ENCODE assay signal across 8 cellular contexts in the genomic region with DNA sequence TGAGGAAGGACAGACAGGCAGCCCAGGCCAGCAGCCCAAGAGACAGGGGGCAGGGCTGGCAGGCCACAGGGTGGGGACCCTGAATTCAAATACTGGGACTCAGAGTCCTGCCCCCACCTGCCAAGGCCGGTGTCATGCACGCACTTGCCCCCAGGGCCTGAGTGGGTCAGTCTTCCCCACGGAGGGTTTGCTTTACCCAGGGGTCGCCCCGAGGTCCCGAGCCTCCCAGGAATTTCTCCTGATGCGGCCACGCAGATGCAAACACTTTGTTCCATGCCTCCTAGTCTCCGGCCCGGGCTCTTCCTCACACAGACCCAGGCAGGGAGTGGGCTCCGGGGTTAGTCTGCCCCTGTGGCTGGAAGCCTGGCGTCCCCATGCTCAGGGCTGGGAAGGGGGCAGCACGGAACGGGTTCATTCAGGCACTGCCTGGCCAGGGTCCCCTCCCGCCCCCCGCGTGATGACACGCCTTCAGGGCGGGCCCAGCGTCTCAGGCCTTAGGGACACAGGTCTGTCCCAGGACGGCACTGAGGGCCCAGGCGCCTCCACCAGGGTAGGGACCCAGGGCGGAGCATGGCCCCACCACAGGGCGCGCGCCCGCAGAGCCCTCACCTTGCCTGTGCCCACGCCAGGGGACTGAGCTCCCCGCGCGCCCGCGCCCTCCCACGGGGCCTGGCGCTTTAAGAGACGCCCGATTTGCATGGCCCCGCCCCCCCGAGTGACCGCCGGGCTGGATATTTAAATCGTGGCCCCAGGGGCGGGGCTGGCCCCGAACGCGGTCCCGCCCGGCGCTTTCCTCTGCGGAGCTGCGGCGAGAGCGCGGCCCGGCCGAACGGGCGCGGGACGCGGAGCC. TPM values are rescaled to one million over a fixed set of nuclear protein-coding genes. Genes with fewer than 3 reads are reported as not detected.
DNase-seq lines count a peak whose midpoint lies in the region; ATAC-seq lines count a peak whose summit lies in the region.

A gene (plus strand): TSS at position 763 of the 850 bp plus-strand sequence. CDS start 220 bp downstream, outside the sequence.

- ATAC-seq in left lobe of liver (peak; percentile 74), GM21447 (IDR thresholded peaks at IDR 0.05; ENCODE audit: unreplicated experiment) (no peak), GM21717 (IDR thresholded peaks at IDR 0.05; ENCODE audit: unreplicated experiment) (no peak)

- H3K4me1 Mint-ChIP-seq in dendritic cell treated with granulocyte-macrophage colony-stimulating factor and Interleukin-4, amounts not matched to agents 40 ng/mL and 50 ng/mL, for 4 days (ENCODE audit: low read depth), result peaks cover 18% of the 10 kb centered on the region

- H3K36me3 Mint-ChIP-seq in dendritic cell treated with granulocyte-macrophage colony-stimulating factor and Interleukin-4, amounts not matched to agents 40 ng/mL and 50 ng/mL, for 4 days (ENCODE audit: low read depth), result peaks cover 17% of the 10 kb centered on the region

- H3K27me3 Mint-ChIP-seq in dendritic cell treated with granulocyte-macrophage colony-stimulating factor and Interleukin-4, amounts not matched to agents 40 ng/mL and 50 ng/mL, for 4 days, result peaks cover 77% of the 10 kb centered on the region

- peaks cover 8% of the 10 kb centered on the region for H3K9me3 Mint-ChIP-seq in dendritic cell treated with granulocyte-macrophage colony-stimulating factor and Interleukin-4, amounts not matched to agents 40 ng/mL and 50 ng/mL, for 4 days

- DNase-seq in GM03348 (ENCODE audit: low spot score) (peak; percentile 96), NCI-H1105 (lab: John Stamatoyannopoulos, UW) (peak; percentile 48), left lobe of liver (ENCODE audit: low spot score) (peak; percentile 93)
- DNase-seq in activated CD4-positive, alpha-beta T cell treated with anti-CD3 and anti-CD28 coated beads for 4 hours, result peak; percentile 18 to 35
- DNase-seq in stimulated activated CD4-positive, alpha-beta T cell treated with anti-CD3 and anti-CD28 coated beads, Interleukin-4, amount 100 ng/mL, for 1 hour, result peak; percentile 45

- intact Hi-C loops in dendritic cell treated with granulocyte-macrophage colony-stimulating factor and Interleukin-4, amounts not matched to agents 40 ng/mL and 50 ng/mL, for 4 days (cut with micrococcal nuclease), result no loop called here

- peak within 1 kb of the TSS; percentile 75 for H3K4me3 Mint-ChIP-seq in dendritic cell treated with granulocyte-macrophage colony-stimulating factor and Interleukin-4, amounts not matched to agents 40 ng/mL and 50 ng/mL, for 4 days

- H3K27ac Mint-ChIP-seq in dendritic cell treated with granulocyte-macrophage colony-stimulating factor and Interleukin-4, amounts not matched to agents 40 ng/mL and 50 ng/mL, for 4 days, result peak within 1 kb of the TSS; percentile 42

RNA-seq across cellular contexts. Expression of the gene that starts here (rescaled TPM):
- total RNA-seq in left lobe of liver, result 34.9 TPM

Comparison
In these comparisons a context has a peak if more than half of its experiments do, and no peak if none do; other contexts are left out.
1. DNase-seq: peak in every context shown above with its lines; median percentile 96 in GM03348; 93 in left lobe of liver; 48 in NCI-H1105; 45 in stimulated activated CD4-positive, alpha-beta T cell treated with anti-CD3 and anti-CD28 coated beads, Interleukin-4, amount 100 ng/mL, for 1 hour; 26 in activated CD4-positive, alpha-beta T cell treated with anti-CD3 and anti-CD28 coated beads for 4 hours.